In genomic region chr14:37397941-37398215, GRCh38 we compare ENCODE assay signal across 30 cellular contexts.
"Had no signal": no experiment of that assay in that cellular context is flagged by ENCODE, and none has a peak within 500 bp of the region (broad histone marks: within the 10 kb centered on the region; RNA-seq: fewer than 3 reads in every experiment).

No MANE protein-coding gene starts in this region.

- H3K27ac Mint-ChIP-seq: activated CD8-positive, alpha-beta memory T cell treated with anti-CD3 and anti-CD28 coated beads, Interleukin-2, amount 10 ng/mL, durations not matched to agents 7 days and 5 days; activated CD8-positive, alpha-beta T cell treated with anti-CD3 and anti-CD28 coated beads for 36 hours; activated naive CD4-positive, alpha-beta T cell treated with anti-CD3 and anti-CD28 coated beads for 36 hours; activated naive CD4-positive, alpha-beta T cell treated with anti-CD3 and anti-CD28 coated beads, Interleukin-2, amount 50 U/mL, for 24 hours; activated naive CD8-positive, alpha-beta T cell treated with anti-CD3 and anti-CD28 coated beads for 36 hours; activated naive CD8-positive, alpha-beta T cell treated with anti-CD3 and anti-CD28 coated beads, Interleukin-2, amount 50 U/mL, for 24 hours; activated T-helper 1 cell treated with anti-CD3 and anti-CD28 coated beads, Interleukin-12 subunit alpha, Interleukin-12 subunit beta, Interleukin-2, Interleukin-4 antibody, amounts not matched to agents 30 ng/mL and 10 ng/mL and 1 ng/mL, durations not matched to agents 14 hours and 24 hours and 36 hours; activated T-helper 2 cell treated with anti-CD3 and anti-CD28 coated beads, Interferon-gamma antibody, Interleukin-2, Interleukin-4, amounts not matched to agents 10 μg/mL and 5 μg/mL and 100 μg/mL, durations not matched to agents 14 hours and 24 hours and 36 hours; brain had no signal

- DNase-seq: activated CD4-positive, alpha-beta T cell treated with anti-CD3 and anti-CD28 coated beads for 48 hours; activated CD4-positive, alpha-beta T cell treated with anti-CD3 and anti-CD28 coated beads, Interleukin-2, amount 50 U/mL, for 1 hour; activated CD4-positive, alpha-beta T cell treated with anti-CD3 and anti-CD28 coated beads, Interleukin-2, amount 50 U/mL, for 48 hours; activated CD8-positive, alpha-beta memory T cell treated with anti-CD3 and anti-CD28 coated beads, Interleukin-2, amount 10 ng/mL, durations not matched to agents 7 days and 5 days; activated CD8-positive, alpha-beta memory T cell treated with anti-CD3 and anti-CD28 coated beads, Interleukin-2, amount 50 U/mL, for 4 hours; activated CD8-positive, alpha-beta T cell treated with anti-CD3 and anti-CD28 coated beads for 36 hours; activated effector memory CD4-positive, alpha-beta T cell treated with anti-CD3 and anti-CD28 coated beads, Interleukin-2, amount 50 U/mL, for 16 hours; activated naive CD4-positive, alpha-beta T cell treated with anti-CD3 and anti-CD28 coated beads for 36 hours; activated naive CD8-positive, alpha-beta T cell treated with anti-CD3 and anti-CD28 coated beads for 36 hours; activated naive CD8-positive, alpha-beta T cell treated with anti-CD3 and anti-CD28 coated beads, Interleukin-2, amount 50 U/mL, for 24 hours; activated T-cell treated with anti-CD3 and anti-CD28 coated beads, Interleukin-2, amount 50 U/mL, for 1 hour; activated T-cell treated with anti-CD3 and anti-CD28 coated beads, Interleukin-2, amount 50 U/mL, for 48 hours; central memory CD4-positive, alpha-beta T cell; cerebellar nuclear complex; colonic mucosa; effector memory CD4-positive, alpha-beta T cell; erythroblast; foreskin keratinocyte; gastrocnemius medialis; glutamatergic neuron; heart left ventricle; T-helper 2 cell had no signal

- H3K4me3 Mint-ChIP-seq: activated CD8-positive, alpha-beta memory T cell treated with anti-CD3 and anti-CD28 coated beads, Interleukin-2, amount 10 ng/mL, durations not matched to agents 7 days and 5 days; activated CD8-positive, alpha-beta T cell treated with anti-CD3 and anti-CD28 coated beads for 36 hours; activated naive CD4-positive, alpha-beta T cell treated with anti-CD3 and anti-CD28 coated beads for 36 hours; activated naive CD4-positive, alpha-beta T cell treated with anti-CD3 and anti-CD28 coated beads, Interleukin-2, amount 50 U/mL, for 24 hours; activated naive CD8-positive, alpha-beta T cell treated with anti-CD3 and anti-CD28 coated beads for 36 hours; activated naive CD8-positive, alpha-beta T cell treated with anti-CD3 and anti-CD28 coated beads, Interleukin-2, amount 50 U/mL, for 24 hours; activated T-helper 1 cell treated with anti-CD3 and anti-CD28 coated beads, Interleukin-12 subunit alpha, Interleukin-12 subunit beta, Interleukin-2, Interleukin-4 antibody, amounts not matched to agents 30 ng/mL and 10 ng/mL and 1 ng/mL, durations not matched to agents 14 hours and 24 hours and 36 hours; brain had no signal

- H3K4me1 ChIP-seq: ascending aorta, breast epithelium, colonic mucosa, esophagus muscularis mucosa, foreskin keratinocyte, gastrocnemius medialis, heart left ventricle had no signal

- H3K36me3 Mint-ChIP-seq: activated CD8-positive, alpha-beta memory T cell treated with anti-CD3 and anti-CD28 coated beads, Interleukin-2, amount 10 ng/mL, durations not matched to agents 7 days and 5 days; activated naive CD4-positive, alpha-beta T cell treated with anti-CD3 and anti-CD28 coated beads, Interleukin-2, amount 50 U/mL, for 24 hours; activated naive CD8-positive, alpha-beta T cell treated with anti-CD3 and anti-CD28 coated beads for 36 hours had no signal

- H3K4me1 Mint-ChIP-seq: activated CD8-positive, alpha-beta memory T cell treated with anti-CD3 and anti-CD28 coated beads, Interleukin-2, amount 10 ng/mL, durations not matched to agents 7 days and 5 days; activated naive CD4-positive, alpha-beta T cell treated with anti-CD3 and anti-CD28 coated beads, Interleukin-2, amount 50 U/mL, for 24 hours; activated naive CD8-positive, alpha-beta T cell treated with anti-CD3 and anti-CD28 coated beads for 36 hours; activated naive CD8-positive, alpha-beta T cell treated with anti-CD3 and anti-CD28 coated beads, Interleukin-2, amount 50 U/mL, for 24 hours; brain had no signal

- H3K27me3 ChIP-seq: ascending aorta, breast epithelium, cardiac muscle cell, colonic mucosa, esophagus muscularis mucosa, foreskin keratinocyte, gastrocnemius medialis, heart left ventricle had no signal

- H3K27me3 Mint-ChIP-seq: activated CD8-positive, alpha-beta memory T cell treated with anti-CD3 and anti-CD28 coated beads, Interleukin-2, amount 10 ng/mL, durations not matched to agents 7 days and 5 days; activated CD8-positive, alpha-beta T cell treated with anti-CD3 and anti-CD28 coated beads for 36 hours; activated naive CD4-positive, alpha-beta T cell treated with anti-CD3 and anti-CD28 coated beads, Interleukin-2, amount 50 U/mL, for 24 hours; activated naive CD8-positive, alpha-beta T cell treated with anti-CD3 and anti-CD28 coated beads for 36 hours; activated naive CD8-positive, alpha-beta T cell treated with anti-CD3 and anti-CD28 coated beads, Interleukin-2, amount 50 U/mL, for 24 hours; brain had no signal

- H3K9me3 ChIP-seq: colonic mucosa had no signal

- H3K36me3 ChIP-seq: ascending aorta, breast epithelium, cardiac muscle cell, colonic mucosa, gastrocnemius medialis, heart left ventricle had no signal

- H3K27ac ChIP-seq: ascending aorta, breast epithelium, cardiac muscle cell, colonic mucosa, esophagus muscularis mucosa, foreskin keratinocyte, gastrocnemius medialis, heart left ventricle had no signal

- H3K4me3 ChIP-seq: ascending aorta, breast epithelium, cardiac muscle cell, colonic mucosa, esophagus muscularis mucosa, gastrocnemius medialis, heart left ventricle had no signal
